26 cellular contexts compared by ENCODE assay signal in the genomic region with DNA sequence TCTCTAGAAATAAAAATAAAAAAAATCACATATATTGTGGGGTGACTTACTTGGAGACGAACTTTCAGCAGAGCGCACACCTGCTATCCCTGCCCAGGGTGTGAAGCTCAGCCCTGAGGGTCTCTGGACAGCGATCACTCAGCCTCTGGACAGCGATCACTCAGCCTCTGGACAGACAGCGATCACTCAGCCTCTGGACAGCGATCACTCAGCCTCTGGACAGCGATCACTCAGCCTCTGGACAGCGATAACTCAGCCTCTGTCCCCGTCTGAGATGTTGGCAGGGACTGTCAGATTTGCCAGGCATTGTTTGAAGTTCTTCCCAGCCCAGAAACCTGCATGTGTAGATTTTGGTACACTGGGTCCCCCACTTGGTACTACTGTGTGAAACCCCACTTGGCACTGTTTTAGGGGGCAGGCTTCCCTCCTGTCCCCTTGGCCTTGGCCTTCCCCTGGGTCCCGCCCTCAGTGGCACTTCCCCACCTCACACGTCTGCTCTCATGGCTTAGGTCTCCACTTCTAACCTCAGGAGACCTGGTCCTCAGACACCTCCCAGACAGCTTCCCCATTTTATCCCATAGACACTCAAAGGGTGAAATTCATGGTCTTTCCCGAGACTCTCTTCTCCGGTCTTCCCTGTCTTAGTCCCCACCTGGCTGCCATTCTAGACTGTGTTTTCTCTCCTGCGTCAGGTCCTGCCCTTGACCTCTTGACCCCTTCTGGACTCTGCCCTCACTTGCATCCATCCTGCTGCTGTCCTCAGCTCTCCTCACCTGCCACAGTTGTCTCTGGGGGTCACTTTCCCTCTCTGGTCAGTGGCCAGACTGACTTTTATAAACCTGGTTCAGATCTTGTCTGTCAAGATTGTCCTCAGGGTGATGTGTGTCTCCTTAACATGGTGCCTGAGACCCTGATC. TPM values are rescaled to one million over a fixed set of nuclear protein-coding genes. Genes with fewer than 3 reads are reported as not detected.
DNase-seq lines count a peak whose midpoint lies in the region; ATAC-seq, FAIRE-seq and TF ChIP-seq lines count a peak whose summit lies in the region.
"Had no signal": no experiment of that assay in that cellular context is flagged by ENCODE, and none has a peak within 500 bp of the region (broad histone marks: within the 10 kb centered on the region; RNA-seq: fewer than 3 reads in every experiment).

No MANE protein-coding gene starts in this region.

- no peak overlapping the region for H3K9ac ChIP-seq in SK-N-SH

- H3K4me1 Mint-ChIP-seq in T-helper 17 cell = peaks cover 30% of the 10 kb centered on the region
- peaks cover 38% of the 10 kb centered on the region for H3K4me1 Mint-ChIP-seq in memory B cell
- H3K4me1 Mint-ChIP-seq in Calu3 (ENCODE audit: low read depth, unreplicated experiment) = peaks cover 19% of the 10 kb centered on the region

- ATAC-seq in SK-N-SH treated with all-trans-retinoic acid at 6 μM for 48 hours (no peak), A549 (no peak), T-helper 17 cell (no peak), memory B cell (ENCODE audit: low read depth) (no peak)
- ATAC-seq: left lobe of liver had no signal

- H2AFZ ChIP-seq in SK-N-SH (ENCODE audit: low read depth) = no peak overlapping the region

- TF ChIP-seq POLR2A in A549 (IDR thresholded peaks at IDR 0.05; ENCODE audit: low read length) = no peak

- H3K36me3 Mint-ChIP-seq in T-helper 17 cell (ENCODE audit: low read depth) (peaks cover 2% of the 10 kb centered on the region), memory B cell (peaks cover 25% of the 10 kb centered on the region), Calu3 (ENCODE audit: insufficient read depth, unreplicated experiment) (peaks cover 13% of the 10 kb centered on the region)

- TF ChIP-seq EP300 in SK-N-SH (IDR thresholded peaks at IDR 0.05; ENCODE audit: borderline replicate concordance in 1 of 2, low read depth in 1 of 2, low read length in 1 of 2) = no peak
- no peak for TF ChIP-seq EP300 in A549 (IDR thresholded peaks at IDR 0.05)

- FAIRE-seq in A549 (lab: Jason Lieb, UNC) = no peak

- H3F3A ChIP-seq in SK-N-SH (replicated peaks; ENCODE audit: insufficient read depth) = no peaks in the 10 kb centered on the region

- in situ Hi-C loops in GM13977 (cut with MboI; ENCODE audit: low pct_unique_long_range_greater_than_20kb, low sequenced_read_pairs, unreplicated experiment) = no loop called here

- no peaks in the 10 kb centered on the region for H4K20me1 ChIP-seq in SK-N-SH (ENCODE audit: insufficient read depth)

- H3K4me1 ChIP-seq in SK-N-SH (ENCODE audit: control insufficient read depth in 1 of 2, insufficient read depth in 2 of 2, low read depth in 1 of 2, low read length in 1 of 2) = no peaks in the 10 kb centered on the region
- H3K4me1 ChIP-seq in A549 = peaks cover 13% of the 10 kb centered on the region; the same call in 2 of the 3 replicates
- H3K4me1 ChIP-seq: breast epithelium had no signal

- H3K4me3 ChIP-seq in SK-N-SH (ENCODE audit: low read depth in 2 of 2, low read length in 1 of 2) = no peak overlapping the region
- no peak overlapping the region for H3K4me3 ChIP-seq in A549
- H3K4me3 ChIP-seq: adrenal gland, breast epithelium, MG63 had no signal

- no peaks in the 10 kb centered on the region for H3K9me3 ChIP-seq in SK-N-SH
- no peaks in the 10 kb centered on the region for H3K9me3 ChIP-seq in A549
- no peaks in the 10 kb centered on the region for H3K9me3 ChIP-seq in T-helper 17 cell (ENCODE audit: control insufficient read depth, low read length, poor library complexity, severe bottlenecking)
- H3K9me3 ChIP-seq: adrenal gland, breast epithelium, MG63 had no signal

- 94% methylated on average over 13 of the region's 14 CpGs for WGBS in SK-N-SH (ENCODE audit: low lambda C conversion rate)
- 92% methylated on average over 14 of the region's 14 CpGs for WGBS in A549 (ENCODE audit: missing lambda C conversion rate)

- BruUV-seq in Calu3 (replicated peaks; lab: Mats Ljungman, UMichigan) = no TSS peak

- intact Hi-C loops in Calu3 (cut with micrococcal nuclease; ENCODE audit: unreplicated experiment) = no loop called here

- no peak overlapping the region for H3K27ac ChIP-seq in SK-N-SH (ENCODE audit: low read depth in 2 of 2, low read length in 1 of 2)
- H3K27ac ChIP-seq in A549 = no peak overlapping the region
- H3K27ac ChIP-seq: 22Rv1, breast epithelium, HL-60 had no signal

- H3K9me3 Mint-ChIP-seq in memory B cell = no peaks in the 10 kb centered on the region
- H3K9me3 Mint-ChIP-seq in Calu3 (ENCODE audit: low read depth, unreplicated experiment) = no peaks in the 10 kb centered on the region

- no peak overlapping the region for H3K4me2 ChIP-seq in SK-N-SH
- H3K4me2 ChIP-seq in A549 = no peak overlapping the region

- H3K36me3 ChIP-seq in SK-N-SH (replicated peaks in 1 of 2; ENCODE audit: control insufficient read depth in 1 of 2, insufficient read depth in 2 of 2, low read length in 1 of 2) = peaks cover 0 to 22% of the 10 kb centered on the region in 2 experiments
- H3K36me3 ChIP-seq: breast epithelium had no signal

- no peaks in the 10 kb centered on the region for H3K9me2 ChIP-seq in SK-N-SH

- no peak for DNase-seq in SK-N-SH
- DNase-seq in A549 (ENCODE audit: low read depth in 1 of 2, low spot score in 1 of 2) = no peak
- DNase-seq in T-helper 17 cell = no peak
- DNase-seq in memory B cell (ENCODE audit: low spot score in 2 of 2) = no peak
- DNase-seq in GM13977 (ENCODE audit: low spot score) = no peak
- no peak for DNase-seq in SKM-1 (lab: John Stamatoyannopoulos, UW; ENCODE audit: unreplicated experiment)
- no peak for DNase-seq in Calu3
- DNase-seq: activated T-cell treated with anti-CD3 and anti-CD28 coated beads, Interleukin-2, amount 50 U/mL, for 48 hours; cortex of kidney; DMS 273 treated with DMSO at 0.1 percent for 48 hours; GF-D8; head of caudate nucleus; IMR-90; MG63; midbrain; NCI-H1436 treated with DMSO at 0.1 percent for 48 hours; NCI-H526 treated with DMSO at 0.1 percent for 48 hours; posterior cingulate gyrus; stimulated activated naive CD4-positive, alpha-beta T cell treated with Interleukin-2 at 50 U/mL for 16 hours; SW 1271 had no signal

- H3K79me2 ChIP-seq in SK-N-SH (ENCODE audit: insufficient read depth) = no peaks in the 10 kb centered on the region

- POLR2A ChIA-PET in SK-N-SH (lab: Yijun Ruan, JAX) (no interaction called here), A549 (lab: Yijun Ruan, JAX) (no interaction called here)

- TF ChIP-seq RAD21 in SK-N-SH (IDR thresholded peaks at IDR 0.05; ENCODE audit: low read length) (no peak), A549 (conservative IDR thresholded peaks at IDR 0.05 in 1 of 2, IDR thresholded peaks at IDR 0.05 in 1 of 2) (no peak)

- no peak for TF ChIP-seq CTCF in SK-N-SH (IDR thresholded peaks at IDR 0.05)
- no peak for TF ChIP-seq CTCF in A549 (IDR thresholded peaks at IDR 0.05)
- no peak for TF ChIP-seq CTCF in GM13977 (IDR thresholded peaks at IDR 0.05; ENCODE audit: extremely low read depth, insufficient read depth, missing control alignments)
- no peak for TF ChIP-seq CTCF in Calu3 (IDR thresholded peaks at IDR 0.05; ENCODE audit: unreplicated experiment)

- CTCF ChIA-PET in SK-N-SH (lab: Yijun Ruan, JAX) = interaction anchor here (1.2 kb wide), 1 partner anchor 247 kb away, joined by 3 read pairs; no protein-coding TSS in a partner anchor
- CTCF ChIA-PET in A549 (lab: Yijun Ruan, JAX) = no interaction called here
- CTCF ChIA-PET in Calu3 (lab: Charles Lee) = no interaction called here

- H3K27me3 Mint-ChIP-seq in T-helper 17 cell = no peaks in the 10 kb centered on the region
- no peaks in the 10 kb centered on the region for H3K27me3 Mint-ChIP-seq in memory B cell
- H3K27me3 Mint-ChIP-seq in Calu3 (ENCODE audit: unreplicated experiment) = no peaks in the 10 kb centered on the region

- H3K27ac Mint-ChIP-seq in T-helper 17 cell (peak overlapping the region; percentile 98), memory B cell (peak overlapping the region; percentile 94), Calu3 (ENCODE audit: unreplicated experiment) (no peak overlapping the region)

- H3K4me3 Mint-ChIP-seq in T-helper 17 cell (no peak overlapping the region), memory B cell (no peak overlapping the region), Calu3 (ENCODE audit: low read depth, unreplicated experiment) (no peak overlapping the region)

- no peaks in the 10 kb centered on the region for H3K27me3 ChIP-seq in SK-N-SH (ENCODE audit: insufficient read depth)
- H3K27me3 ChIP-seq: adrenal gland, breast epithelium, MG63 had no signal

TF ChIP-seq in A549, 52 proteins besides CTCF, POLR2A, EP300 and RAD21 (continues in another document):
- no peak for TF ChIP-seq BHLHE40 (IDR thresholded peaks at IDR 0.05; ENCODE audit: low read depth, low read length)

RNA-seq across cellular contexts. Expression of a gene that starts 10.2 kb away (rescaled TPM):
- polyA plus RNA-seq in SK-N-SH (2012; rRNA removed) (20.2 and 31.6 TPM in 2 replicates), A549 (2011; rRNA removed) (24.2 and 27.9 TPM in 2 replicates), A549 (2017; fragmentation: RNase III; extraction: RNeasy Plus Mini Kit Qiagen cat#74134 plus additional on column Dnase treatment) (22.0 to 23.4 TPM (median 23.4 TPM) in 3 replicates)
- 12.3 and 17.8 TPM in 2 replicates for polyA plus RNA-seq in SK-N-SH (2012; cell fraction: cytosol; rRNA removed)
- 45.3 TPM in 2 replicates for polyA plus RNA-seq in SK-N-SH (2012; cell fraction: nucleus; rRNA removed)
- polyA plus RNA-seq in A549 (2012; cell fraction: cytosol; rRNA removed) = 24.1 and 29.9 TPM in 2 replicates
- polyA plus RNA-seq in A549 (2012; cell fraction: nucleus; rRNA removed) = 69.5 and 71.7 TPM in 2 replicates
- polyA minus RNA-seq in A549 (2011; rRNA and poly(A)+ RNA removed) = 39.1 and 39.8 TPM in 2 replicates
- total RNA-seq in T-helper 17 cell (1 to 10 TPM; 2.0 to 3.4 TPM), Calu3 (2022) (24.2 and 26.8 TPM in 2 replicates)

RNA-seq across cellular contexts. Expression of a gene that starts 59.5 kb away (rescaled TPM):
- polyA plus RNA-seq in SK-N-SH (2012; rRNA removed) (11.8 and 12.1 TPM in 2 replicates), A549 (2011; rRNA removed) (10.8 and 11.1 TPM in 2 replicates), A549 (2017; fragmentation: RNase III; extraction: RNeasy Plus Mini Kit Qiagen cat#74134 plus additional on column Dnase treatment) (12.4 to 14.0 TPM (median 13.3 TPM) in 3 replicates)
- polyA plus RNA-seq in SK-N-SH (2012; cell fraction: cytosol; rRNA removed) = 6.6 and 8.3 TPM in 2 replicates
- 34.6 and 42.3 TPM in 2 replicates for polyA plus RNA-seq in SK-N-SH (2012; cell fraction: nucleus; rRNA removed)
- 14.3 and 18.2 TPM in 2 replicates for polyA plus RNA-seq in A549 (2012; cell fraction: cytosol; rRNA removed)
- polyA plus RNA-seq in A549 (2012; cell fraction: nucleus; rRNA removed) = 36.0 and 43.4 TPM in 2 replicates
- polyA minus RNA-seq in A549 (2011; rRNA and poly(A)+ RNA removed) = 7.9 TPM in 2 replicates
- total RNA-seq in T-helper 17 cell (10 to 100 TPM; 30.7 to 37.3 TPM), Calu3 (2022) (21.9 and 24.6 TPM in 2 replicates)
